In genomic region chr1:242754926-242755325, GRCh38 we compare ENCODE assay signal across 35 cellular contexts.
"Had no signal": no experiment of that assay in that cellular context is flagged by ENCODE, and none has a peak within 500 bp of the region (broad histone marks: within the 10 kb centered on the region; RNA-seq: fewer than 3 reads in every experiment).

No MANE protein-coding gene starts in this region.

- H3K27me3 ChIP-seq: MG63 had no signal

- H3K4me2 ChIP-seq: KMS-11 had no signal

- DNase-seq: Karpas-422, Kasumi-1, MG63, MM.1S, MV-4-11, NCI-H1048, NCI-H1092, NCI-H1092 treated with DMSO at 0.1 percent for 48 hours, NCI-H1105, NCI-H1105 treated with DMSO at 0.1 percent for 48 hours, NCI-H1417, NCI-H1417 treated with DMSO at 0.1 percent for 48 hours, NCI-H1436, NCI-H1436 treated with DMSO at 0.1 percent for 48 hours, NCI-H146, NCI-H1694, NCI-H1694 treated with DMSO at 0.1 percent for 48 hours, NCI-H187, NCI-H187 treated with DMSO at 0.1 percent for 48 hours, NCI-H1930, NCI-H2029, NCI-H2029 treated with DMSO at 0.1 percent for 48 hours, NCI-H2081, NCI-H2081 treated with DMSO at 0.1 percent for 48 hours, NCI-H2107, NCI-H2171, NCI-H2171 treated with DMSO at 0.1 percent for 48 hours, NCI-H2227 treated with DMSO at 0.1 percent for 48 hours, NCI-H226, NCI-H345, NCI-H446, NCI-H446 treated with DMSO at 0.1 percent for 48 hours, NCI-H510A, NCI-H510A treated with DMSO at 0.1 percent for 48 hours had no signal

- H3K27ac ChIP-seq: KMS-11 had no signal

- H3K9me3 ChIP-seq: MG63 had no signal

- H3K36me3 ChIP-seq: MG63 had no signal

- H3K9ac ChIP-seq: KMS-11 had no signal

- H3K4me3 ChIP-seq: MG63 had no signal
